ENCODE assay signal across 2 cellular contexts in the genomic region with DNA sequence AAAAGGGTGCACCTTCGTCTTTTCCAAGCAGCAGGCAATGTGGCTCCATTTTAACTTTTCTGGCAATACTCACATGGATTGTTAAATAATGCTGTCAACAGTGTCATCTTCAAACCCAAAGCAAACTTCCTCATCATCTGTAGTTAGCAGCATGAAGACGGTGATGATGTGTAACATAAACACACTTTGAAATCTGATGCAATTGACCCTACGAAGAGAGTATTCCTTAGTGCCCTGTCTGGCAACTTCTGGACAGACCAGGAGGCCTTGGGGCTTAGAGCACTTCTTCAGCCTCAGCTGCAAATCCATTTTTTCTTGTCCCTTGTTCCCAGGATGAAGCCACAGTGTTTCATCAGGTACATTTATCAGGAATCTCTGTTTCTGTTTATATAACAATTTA.
TF ChIP-seq lines count a peak whose summit lies in the region.

No MANE protein-coding gene starts in this region.

TF ChIP-seq in liver, 16 proteins besides CTCF, POLR2A, EP300 and RAD21:
- TF ChIP-seq, protein P1, sequence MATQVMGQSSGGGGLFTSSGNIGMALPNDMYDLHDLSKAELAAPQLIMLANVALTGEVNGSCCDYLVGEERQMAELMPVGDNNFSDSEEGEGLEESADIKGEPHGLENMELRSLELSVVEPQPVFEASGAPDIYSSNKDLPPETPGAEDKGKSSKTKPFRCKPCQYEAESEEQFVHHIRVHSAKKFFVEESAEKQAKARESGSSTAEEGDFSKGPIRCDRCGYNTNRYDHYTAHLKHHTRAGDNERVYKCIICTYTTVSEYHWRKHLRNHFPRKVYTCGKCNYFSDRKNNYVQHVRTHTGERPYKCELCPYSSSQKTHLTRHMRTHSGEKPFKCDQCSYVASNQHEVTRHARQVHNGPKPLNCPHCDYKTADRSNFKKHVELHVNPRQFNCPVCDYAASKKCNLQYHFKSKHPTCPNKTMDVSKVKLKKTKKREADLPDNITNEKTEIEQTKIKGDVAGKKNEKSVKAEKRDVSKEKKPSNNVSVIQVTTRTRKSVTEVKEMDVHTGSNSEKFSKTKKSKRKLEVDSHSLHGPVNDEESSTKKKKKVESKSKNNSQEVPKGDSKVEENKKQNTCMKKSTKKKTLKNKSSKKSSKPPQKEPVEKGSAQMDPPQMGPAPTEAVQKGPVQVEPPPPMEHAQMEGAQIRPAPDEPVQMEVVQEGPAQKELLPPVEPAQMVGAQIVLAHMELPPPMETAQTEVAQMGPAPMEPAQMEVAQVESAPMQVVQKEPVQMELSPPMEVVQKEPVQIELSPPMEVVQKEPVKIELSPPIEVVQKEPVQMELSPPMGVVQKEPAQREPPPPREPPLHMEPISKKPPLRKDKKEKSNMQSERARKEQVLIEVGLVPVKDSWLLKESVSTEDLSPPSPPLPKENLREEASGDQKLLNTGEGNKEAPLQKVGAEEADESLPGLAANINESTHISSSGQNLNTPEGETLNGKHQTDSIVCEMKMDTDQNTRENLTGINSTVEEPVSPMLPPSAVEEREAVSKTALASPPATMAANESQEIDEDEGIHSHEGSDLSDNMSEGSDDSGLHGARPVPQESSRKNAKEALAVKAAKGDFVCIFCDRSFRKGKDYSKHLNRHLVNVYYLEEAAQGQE (IDR thresholded peaks at IDR 0.05): no peak
- TF ChIP-seq SP1 (IDR thresholded peaks at IDR 0.05): no peak
TF ChIP-seq in liver: peak in this region for 0.

TF ChIP-seq in HepG2, 621 proteins besides CTCF, POLR2A, EP300 and RAD21 (continued from another document):
- TF ChIP-seq, protein P2, sequence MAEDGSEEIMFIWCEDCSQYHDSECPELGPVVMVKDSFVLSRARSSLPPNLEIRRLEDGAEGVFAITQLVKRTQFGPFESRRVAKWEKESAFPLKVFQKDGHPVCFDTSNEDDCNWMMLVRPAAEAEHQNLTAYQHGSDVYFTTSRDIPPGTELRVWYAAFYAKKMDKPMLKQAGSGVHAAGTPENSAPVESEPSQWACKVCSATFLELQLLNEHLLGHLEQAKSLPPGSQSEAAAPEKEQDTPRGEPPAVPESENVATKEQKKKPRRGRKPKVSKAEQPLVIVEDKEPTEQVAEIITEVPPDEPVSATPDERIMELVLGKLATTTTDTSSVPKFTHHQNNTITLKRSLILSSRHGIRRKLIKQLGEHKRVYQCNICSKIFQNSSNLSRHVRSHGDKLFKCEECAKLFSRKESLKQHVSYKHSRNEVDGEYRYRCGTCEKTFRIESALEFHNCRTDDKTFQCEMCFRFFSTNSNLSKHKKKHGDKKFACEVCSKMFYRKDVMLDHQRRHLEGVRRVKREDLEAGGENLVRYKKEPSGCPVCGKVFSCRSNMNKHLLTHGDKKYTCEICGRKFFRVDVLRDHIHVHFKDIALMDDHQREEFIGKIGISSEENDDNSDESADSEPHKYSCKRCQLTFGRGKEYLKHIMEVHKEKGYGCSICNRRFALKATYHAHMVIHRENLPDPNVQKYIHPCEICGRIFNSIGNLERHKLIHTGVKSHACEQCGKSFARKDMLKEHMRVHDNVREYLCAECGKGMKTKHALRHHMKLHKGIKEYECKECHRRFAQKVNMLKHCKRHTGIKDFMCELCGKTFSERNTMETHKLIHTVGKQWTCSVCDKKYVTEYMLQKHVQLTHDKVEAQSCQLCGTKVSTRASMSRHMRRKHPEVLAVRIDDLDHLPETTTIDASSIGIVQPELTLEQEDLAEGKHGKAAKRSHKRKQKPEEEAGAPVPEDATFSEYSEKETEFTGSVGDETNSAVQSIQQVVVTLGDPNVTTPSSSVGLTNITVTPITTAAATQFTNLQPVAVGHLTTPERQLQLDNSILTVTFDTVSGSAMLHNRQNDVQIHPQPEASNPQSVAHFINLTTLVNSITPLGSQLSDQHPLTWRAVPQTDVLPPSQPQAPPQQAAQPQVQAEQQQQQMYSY (CRISPR knock-in tag; IDR thresholded peaks at IDR 0.05): no peak
- TF ChIP-seq ZSCAN21 (CRISPR knock-in tag; IDR thresholded peaks at IDR 0.05; ENCODE audit: borderline replicate concordance): no peak
- no peak for TF ChIP-seq CHD4 (IDR thresholded peaks at IDR 0.05; ENCODE audit: borderline replicate concordance, low read length)
- TF ChIP-seq HOXA3 (CRISPR knock-in tag; IDR thresholded peaks at IDR 0.05): no peak
- TF ChIP-seq NONO (IDR thresholded peaks at IDR 0.05): no peak
- no peak for TF ChIP-seq NONO (CRISPR knock-in tag; conservative IDR thresholded peaks at IDR 0.05)
- TF ChIP-seq ZNF230 (CRISPR knock-in tag; IDR thresholded peaks at IDR 0.05): no peak
- no peak for TF ChIP-seq ZNF446 (CRISPR knock-in tag; IDR thresholded peaks at IDR 0.05)
- TF ChIP-seq NFKB2 (CRISPR knock-in tag; IDR thresholded peaks at IDR 0.05; ENCODE audit: borderline replicate concordance): no peak
- TF ChIP-seq PREB (CRISPR knock-in tag; IDR thresholded peaks at IDR 0.05): no peak
- TF ChIP-seq ZNF124 (CRISPR knock-in tag; IDR thresholded peaks at IDR 0.05): no peak
